Comparison of ENCODE assay signal across 10 cellular contexts in genomic region chr2:233092446-233093438, GRCh38. TPM values are rescaled to one million over a fixed set of nuclear protein-coding genes. Genes with fewer than 3 reads are reported as not detected.
DNase-seq lines count a peak whose midpoint lies in the region; ATAC-seq and TF ChIP-seq lines count a peak whose summit lies in the region.
"Had no signal": no experiment of that assay in that cellular context is flagged by ENCODE, and none has a peak within 500 bp of the region (broad histone marks: within the 10 kb centered on the region; RNA-seq: fewer than 3 reads in every experiment).

No MANE protein-coding gene starts in this region.

- H3K4me1 ChIP-seq in ovary (ENCODE audit: insufficient read depth) = no peaks in the 10 kb centered on the region
- H3K4me1 ChIP-seq in neuronal stem cell (ENCODE audit: control insufficient read depth in 2 of 2, insufficient read depth in 1 of 2, low read depth in 1 of 2, low read length in 2 of 2) = no peaks in the 10 kb centered on the region

- no peaks in the 10 kb centered on the region for H3K9me3 ChIP-seq in T-helper 17 cell (ENCODE audit: control insufficient read depth, low read length, poor library complexity, severe bottlenecking)
- H3K9me3 ChIP-seq in ovary = no peaks in the 10 kb centered on the region
- H3K9me3 ChIP-seq in neuronal stem cell (replicated peaks in 1 of 2; ENCODE audit: control insufficient read depth in 2 of 2, insufficient read depth in 1 of 2, low read depth in 1 of 2, low read length in 2 of 2) = no peaks in the 10 kb centered on the region

- peak; percentile 50 for ATAC-seq in GM21390 (IDR thresholded peaks at IDR 0.05; ENCODE audit: unreplicated experiment)
- no peak for ATAC-seq in T-helper 17 cell
- no peak for ATAC-seq in GM19452 (IDR thresholded peaks at IDR 0.05; ENCODE audit: unreplicated experiment)
- no peak for ATAC-seq in GM19463 (IDR thresholded peaks at IDR 0.05; ENCODE audit: unreplicated experiment)

- TF ChIP-seq CTCF in ovary (IDR thresholded peaks at IDR 0.05) = no peak

- H3K4me3 ChIP-seq in ovary (no peak overlapping the region), neuronal stem cell (ENCODE audit: low read length in 2 of 2) (no peak overlapping the region)

- no peak overlapping the region for H2AK5ac ChIP-seq in neuronal stem cell (ENCODE audit: low read depth, low read length)

- H3K36me3 ChIP-seq in ovary = no peaks in the 10 kb centered on the region
- no peaks in the 10 kb centered on the region for H3K36me3 ChIP-seq in neuronal stem cell (replicated peaks in 1 of 2; ENCODE audit: control insufficient read depth in 2 of 2, insufficient read depth in 2 of 2, low read length in 2 of 2)

- H3K27ac Mint-ChIP-seq in T-helper 17 cell = peak overlapping the region; percentile 83
- H3K27ac Mint-ChIP-seq in immature natural killer cell = peak overlapping the region; percentile 85 to 93 (median 90)

- peaks cover 49% of the 10 kb centered on the region for H3K4me1 Mint-ChIP-seq in T-helper 17 cell
- H3K4me1 Mint-ChIP-seq in immature natural killer cell = peaks cover 22 to 87% of the 10 kb centered on the region in 2 donors

- TF ChIP-seq POLR2A in ovary (IDR thresholded peaks at IDR 0.05) = no peak

- no peak overlapping the region for H3K14ac ChIP-seq in neuronal stem cell (ENCODE audit: low read length)

- H2BK120ac ChIP-seq in neuronal stem cell (ENCODE audit: low read depth, low read length) = no peak overlapping the region

- H2BK12ac ChIP-seq in neuronal stem cell (ENCODE audit: low read length) = no peak overlapping the region

- no peak overlapping the region for H4K8ac ChIP-seq in neuronal stem cell (ENCODE audit: low read depth, low read length)

- no peak overlapping the region for H2BK5ac ChIP-seq in neuronal stem cell (ENCODE audit: low read length)

- H3K27me3 Mint-ChIP-seq in T-helper 17 cell (no peaks in the 10 kb centered on the region), immature natural killer cell (ENCODE audit: low read depth in 3 of 3) (peaks cover 0 to 6% (median 2%) of the 10 kb centered on the region in 3 donors)

- no peak overlapping the region for H3K4me2 ChIP-seq in neuronal stem cell (ENCODE audit: insufficient read depth, low read length, poor library complexity, severe bottlenecking)

- no peak for TF ChIP-seq EP300 in ovary (IDR thresholded peaks at IDR 0.05)

- H3K4ac ChIP-seq in neuronal stem cell (ENCODE audit: low read length) = no peak overlapping the region

- H2AFZ ChIP-seq in neuronal stem cell (ENCODE audit: low read length) = no peak overlapping the region

- H3K18ac ChIP-seq in neuronal stem cell (ENCODE audit: low read length) = no peak overlapping the region

- no peak overlapping the region for H3K23ac ChIP-seq in neuronal stem cell (ENCODE audit: low read depth, low read length, poor library complexity)

- H2BK15ac ChIP-seq in neuronal stem cell (ENCODE audit: low read length) = no peak overlapping the region

- intact Hi-C loops in ovary (cut with DNase I) = no loop called here

- H3K9ac ChIP-seq in neuronal stem cell (ENCODE audit: low read depth, low read length, poor library complexity) = no peak overlapping the region

- DNase-seq in CD1c-positive myeloid dendritic cell (ENCODE audit: extremely low spot score) (peak; percentile 79), T-helper 17 cell (no peak), immature natural killer cell (no peak), ovary (no peak), neuronal stem cell (ENCODE audit: low spot score) (no peak)
- DNase-seq: NCI-H1930; stimulated activated CD4-positive, alpha-beta T cell treated with anti-CD3 and anti-CD28 coated beads, Interleukin-2, amount 100 ng/mL, for 24 hours had no signal

- no peak overlapping the region for H3K27ac ChIP-seq in ovary
- no peak overlapping the region for H3K27ac ChIP-seq in neuronal stem cell (replicated peaks; ENCODE audit: low read length)

- H3K36me3 Mint-ChIP-seq in T-helper 17 cell (ENCODE audit: low read depth) (no peaks in the 10 kb centered on the region), immature natural killer cell (peaks cover 4 to 30% (median 15%) of the 10 kb centered on the region in 3 donors)

- H3K9me3 Mint-ChIP-seq in immature natural killer cell = no peaks in the 10 kb centered on the region

- H3K79me1 ChIP-seq in neuronal stem cell (ENCODE audit: low read depth, low read length) = no peaks in the 10 kb centered on the region

- 55 to 65% (median 56%) methylated on average over 10 of the region's 10 CpGs for WGBS in ovary, 3 donors
- no CpG with 5 or more reads among the region's 10 CpGs for WGBS in neuronal stem cell (ENCODE audit: extremely low coverage in 2 of 2, insufficient read length in 2 of 2, insufficient replicate concordance in 1 of 2), 2 donors

- H3K4me3 Mint-ChIP-seq in T-helper 17 cell (no peak overlapping the region), immature natural killer cell (peak overlapping the region; percentile 23 to 76 (median 48))

- H3K27me3 ChIP-seq in ovary = no peaks in the 10 kb centered on the region
- H3K27me3 ChIP-seq in neuronal stem cell (ENCODE audit: control insufficient read depth in 3 of 3, insufficient read depth in 3 of 3, low read depth in 1 of 3, low read length in 3 of 3) = peaks cover 0 to 7% (median 0%) of the 10 kb centered on the region in 3 experiments

- H4K91ac ChIP-seq in neuronal stem cell (ENCODE audit: low read depth, low read length, poor library complexity) = no peak overlapping the region

RNA-seq across cellular contexts. Expression of gene INPP5D, which starts 32.6 kb away (rescaled TPM):
- total RNA-seq in T-helper 17 cell (100 to 1,000 TPM; 163 to 184 TPM), ovary (10 to 100 TPM in 1 of 7 donors, 1 to 10 TPM in 6; 4.1 to 11.4 (median 7.7) TPM)
- polyA plus RNA-seq in immature natural killer cell (100 to 1,000 TPM in 1 of 3 donors, 10 to 100 TPM in 2; 54.8 to 307 (median 73.5) TPM), ovary (10 to 100 TPM in 1 of 2 donors, 1 to 10 TPM in 1; 4.3 to 14.4 TPM)
- 4.5 TPM for polyA plus RNA-seq in neuronal stem cell (2013, experiment 1 of 2)
- polyA plus RNA-seq in neuronal stem cell (2013, experiment 2 of 2) = 4.4 TPM

Comparison
In these comparisons a context has a peak if more than half of its experiments do, and no peak if none do; other contexts are left out.
1. RNA of gene INPP5D, which starts 32.6 kb away (total RNA-seq): 163 to 184 TPM in T-helper 17 cell; 4.1 to 11.4 TPM in ovary; every median in the first group is over 10 times any median in the second.